1 cellular context compared by ENCODE assay signal in genomic region chr15:49620658-49621326, GRCh38.
TF ChIP-seq lines count a peak whose summit lies in the region.

Gene DTWD1, plus strand, starts transcription at chr15:49621048. Its CDS starts 4,120 bp downstream, at chr15:49625168.
Gene FAM227B, minus strand, starts transcription at chr15:49620818. Its CDS starts 5,647 bp downstream, at chr15:49615171.

TF ChIP-seq in A549, 52 proteins besides CTCF, POLR2A, EP300 and RAD21 (continued from another document):
- peak; percentile 45; the same call in 1 of the 2 replicates for TF ChIP-seq REST (IDR thresholded peaks at IDR 0.05)
- TF ChIP-seq E2F6 (IDR thresholded peaks at IDR 0.05; ENCODE audit: borderline replicate concordance, low read depth): peak; percentile 93
- TF ChIP-seq MAFK (IDR thresholded peaks at IDR 0.05; ENCODE audit: partially characterized antibody): peak; percentile 50
- no peak for TF ChIP-seq HEYL (CRISPR knock-in tag; IDR thresholded peaks at IDR 0.05)
- no peak for TF ChIP-seq RCOR1 (IDR thresholded peaks at IDR 0.05; ENCODE audit: low read depth, low read length)
- no peak for TF ChIP-seq CHD4 (IDR thresholded peaks at IDR 0.05; ENCODE audit: borderline replicate concordance)
- peak; percentile 48 for TF ChIP-seq KDM5A (IDR thresholded peaks at IDR 0.05)
